In genomic region chr6:147054871-147055270, GRCh38 we compare ENCODE assay signal across 33 cellular contexts.
"Had no signal": no experiment of that assay in that cellular context is flagged by ENCODE, and none has a peak within 500 bp of the region (broad histone marks: within the 10 kb centered on the region; RNA-seq: fewer than 3 reads in every experiment).

No MANE protein-coding gene starts in this region.

- H3K9me3 ChIP-seq: ascending aorta, breast epithelium, gastrocnemius medialis, heart left ventricle had no signal

- H3K27me3 Mint-ChIP-seq: activated B cell treated with CpG ODN at 0.5 μM for 24 hours; activated CD8-positive, alpha-beta T cell treated with anti-CD3 and anti-CD28 coated beads for 36 hours; activated naive CD8-positive, alpha-beta T cell; activated T-helper 17 cell treated with anti-CD3 and anti-CD28 coated beads, Interleukin-2, amount 50 U/mL, for 72 hours; brain; dendritic cell treated with granulocyte-macrophage colony-stimulating factor and Interleukin-4, amounts not matched to agents 40 ng/mL and 50 ng/mL, for 4 days had no signal

- H3K36me3 ChIP-seq: ascending aorta, breast epithelium, cardiac muscle cell, gastrocnemius medialis, heart left ventricle, WERI-Rb-1 had no signal

- H3K4me3 Mint-ChIP-seq: activated B cell treated with CpG ODN at 0.5 μM for 24 hours; activated CD8-positive, alpha-beta T cell treated with anti-CD3 and anti-CD28 coated beads for 36 hours; activated naive CD8-positive, alpha-beta T cell; activated T-cell treated with anti-CD3 and anti-CD28 coated beads, Interleukin-2, amount 50 U/mL, for 4 hours; activated T-helper 17 cell treated with anti-CD3 and anti-CD28 coated beads, Interleukin-2, amount 50 U/mL, for 72 hours; brain; dendritic cell treated with granulocyte-macrophage colony-stimulating factor and Interleukin-4, amounts not matched to agents 40 ng/mL and 50 ng/mL, for 4 days; endodermal cell; T-helper 17 cell; T-helper 2 cell treated with Interferon-gamma antibody and Interleukin-4, amounts not matched to agents 5 μg/mL and 100 μg/mL, for 36 hours had no signal

- DNase-seq: activated B cell treated with CpG ODN at 0.5 μM for 24 hours; activated CD4-positive, alpha-beta T cell treated with anti-CD3 and anti-CD28 coated beads for 48 hours; activated CD4-positive, alpha-beta T cell treated with anti-CD3 and anti-CD28 coated beads, Interleukin-2, amount 50 U/mL, for 1 hour; activated CD4-positive, alpha-beta T cell treated with anti-CD3 and anti-CD28 coated beads, Interleukin-2, amount 50 U/mL, for 48 hours; activated CD8-positive, alpha-beta memory T cell treated with anti-CD3 and anti-CD28 coated beads for 24 hours; activated CD8-positive, alpha-beta T cell treated with anti-CD3 and anti-CD28 coated beads for 36 hours; activated effector memory CD4-positive, alpha-beta T cell treated with Interleukin-2 at 50 U/mL for 16 hours; activated gamma-delta T cell treated with Interleukin-2 at 50 U/mL for 16 hours; activated naive CD4-positive, alpha-beta T cell treated with anti-CD3 and anti-CD28 coated beads, Interleukin-2, amount 50 U/mL, for 16 hours; activated naive CD4-positive, alpha-beta T cell treated with Interleukin-2 at 50 U/mL for 16 hours; activated T-cell treated with anti-CD3 and anti-CD28 coated beads, Interleukin-2, amount 50 U/mL, for 4 hours; central memory CD4-positive, alpha-beta T cell; dorsolateral prefrontal cortex; effector memory CD4-positive, alpha-beta T cell; endodermal cell; foreskin keratinocyte; gastrocnemius medialis; glutamatergic neuron; heart left ventricle; T-helper 17 cell; T1000; WERI-Rb-1 had no signal

- H3K36me3 Mint-ChIP-seq: brain had no signal

- H3K4me1 Mint-ChIP-seq: activated B cell treated with CpG ODN at 0.5 μM for 24 hours; activated T-helper 17 cell treated with anti-CD3 and anti-CD28 coated beads, Interleukin-2, amount 50 U/mL, for 72 hours had no signal

- H3K27ac Mint-ChIP-seq: activated B cell treated with CpG ODN at 0.5 μM for 24 hours; activated CD8-positive, alpha-beta T cell treated with anti-CD3 and anti-CD28 coated beads for 36 hours; activated naive CD8-positive, alpha-beta T cell; activated T-helper 17 cell treated with anti-CD3 and anti-CD28 coated beads, Interleukin-2, amount 50 U/mL, for 72 hours; dendritic cell treated with granulocyte-macrophage colony-stimulating factor and Interleukin-4, amounts not matched to agents 40 ng/mL and 50 ng/mL, for 4 days; endodermal cell; T-helper 17 cell; T-helper 2 cell treated with Interferon-gamma antibody and Interleukin-4, amounts not matched to agents 5 μg/mL and 100 μg/mL, for 36 hours had no signal

- H3K4me1 ChIP-seq: ascending aorta, breast epithelium, foreskin keratinocyte, gastrocnemius medialis had no signal

- H3K4me3 ChIP-seq: ascending aorta, breast epithelium, cardiac muscle cell, coronary artery, dorsolateral prefrontal cortex, gastrocnemius medialis, heart left ventricle had no signal

- H3K27me3 ChIP-seq: ascending aorta, breast epithelium, cardiac muscle cell, dorsolateral prefrontal cortex, gastrocnemius medialis, heart left ventricle had no signal

- H3K9me3 Mint-ChIP-seq: activated B cell treated with CpG ODN at 0.5 μM for 24 hours; activated CD8-positive, alpha-beta T cell treated with anti-CD3 and anti-CD28 coated beads for 36 hours; activated T-cell treated with anti-CD3 and anti-CD28 coated beads, Interleukin-2, amount 50 U/mL, for 4 hours; activated T-helper 17 cell treated with anti-CD3 and anti-CD28 coated beads, Interleukin-2, amount 50 U/mL, for 72 hours; dendritic cell treated with granulocyte-macrophage colony-stimulating factor and Interleukin-4, amounts not matched to agents 40 ng/mL and 50 ng/mL, for 4 days; endodermal cell; T-helper 2 cell treated with Interferon-gamma antibody and Interleukin-4, amounts not matched to agents 5 μg/mL and 100 μg/mL, for 36 hours had no signal

- ATAC-seq: activated CD4-positive, CD25-positive, alpha-beta regulatory T cell treated with anti-CD3 and anti-CD28 coated beads, Interleukin-2, amount 50 U/mL, for 24 hours; activated CD8-positive, alpha-beta T cell treated with anti-CD3 and anti-CD28 coated beads for 36 hours; activated T-cell treated with anti-CD3 and anti-CD28 coated beads, Interleukin-2, amount 50 U/mL, for 4 hours; activated T-helper 17 cell treated with anti-CD3 and anti-CD28 coated beads, Interleukin-2, amount 50 U/mL, for 72 hours; esophagus mucosa; foreskin keratinocyte; gastrocnemius medialis; heart left ventricle; T-helper 17 cell had no signal

- H3K27ac ChIP-seq: ascending aorta, breast epithelium, cardiac muscle cell, coronary artery, foreskin keratinocyte, gastrocnemius medialis, heart left ventricle, WERI-Rb-1 had no signal
